14 cellular contexts compared by ENCODE assay signal in genomic region chr1:165764277-165764676, GRCh38.
"Had no signal": no experiment of that assay in that cellular context is flagged by ENCODE, and none has a peak within 500 bp of the region (broad histone marks: within the 10 kb centered on the region; RNA-seq: fewer than 3 reads in every experiment).

No MANE protein-coding gene starts in this region.

- H3K4me3 ChIP-seq: pancreas, SK-N-MC, tibial nerve, vagina had no signal

- H3K27me3 ChIP-seq: pancreas, tibial nerve, vagina had no signal

- H3K27ac ChIP-seq: epithelial cell of prostate, pancreas, SK-N-MC, tibial nerve, vagina had no signal

- DNase-seq: activated gamma-delta T cell; central memory CD4-positive, alpha-beta T cell; cortex of kidney; effector CD8-positive, alpha-beta T cell; left ventricle myocardium superior; mesenchymal stem cell; pancreas; stimulated activated CD4-positive, alpha-beta T cell treated with anti-CD3 and anti-CD28 coated beads, Interleukin-4, amount 100 ng/mL, for 24 hours; T-helper 1 cell had no signal

- H3K4me3 Mint-ChIP-seq: WTC11 had no signal

- ATAC-seq: left ventricle myocardium superior, pancreas, WTC11 had no signal

- H3K27ac Mint-ChIP-seq: WTC11 had no signal

- H3K9me3 ChIP-seq: pancreas, tibial nerve, vagina had no signal

- H3K9me3 Mint-ChIP-seq: WTC11 had no signal
